1 cellular context compared by ENCODE assay signal in genomic region chr16:10942352-10943297, GRCh38.
TF ChIP-seq lines count a peak whose summit lies in the region.

Gene DEXI (minus strand): TSS chr16:10942468. CDS start chr16:10942005, 463 bp downstream.

TF ChIP-seq in HepG2, 621 proteins besides CTCF, POLR2A, EP300 and RAD21 (continued from another document and continues in another):
- TF ChIP-seq, protein P1, sequence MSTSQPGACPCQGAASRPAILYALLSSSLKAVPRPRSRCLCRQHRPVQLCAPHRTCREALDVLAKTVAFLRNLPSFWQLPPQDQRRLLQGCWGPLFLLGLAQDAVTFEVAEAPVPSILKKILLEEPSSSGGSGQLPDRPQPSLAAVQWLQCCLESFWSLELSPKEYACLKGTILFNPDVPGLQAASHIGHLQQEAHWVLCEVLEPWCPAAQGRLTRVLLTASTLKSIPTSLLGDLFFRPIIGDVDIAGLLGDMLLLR (CRISPR knock-in tag; IDR thresholded peaks at IDR 0.05), result no peak; the same call in 1 of the 2 replicates
- TF ChIP-seq U2AF2 (IDR thresholded peaks at IDR 0.05; ENCODE audit: low read depth, low read length) (no peak), ZNF510 (CRISPR knock-in tag; IDR thresholded peaks at IDR 0.05; ENCODE audit: low read depth) (0 out of 2 replicates have a peak, but pooled peaks have one; percentile 65), MYNN (CRISPR knock-in tag; IDR thresholded peaks at IDR 0.05; ENCODE audit: low read depth) (no peak; the same call in 1 of the 2 replicates), HDAC1 (CRISPR knock-in tag; IDR thresholded peaks at IDR 0.05) (peak; percentile 73; the same call in 1 of the 2 replicates), KDM1A (CRISPR knock-in tag; IDR thresholded peaks at IDR 0.05) (no peak), RBAK (CRISPR knock-in tag; IDR thresholded peaks at IDR 0.05) (no peak), ATF7-NPFF (CRISPR knock-in tag; IDR thresholded peaks at IDR 0.05; ENCODE audit: low read depth) (0 out of 2 replicates have a peak, but pooled peaks have one; percentile 52), MTA3 (CRISPR knock-in tag; IDR thresholded peaks at IDR 0.05) (no peak), SMAD9 (CRISPR knock-in tag; IDR thresholded peaks at IDR 0.05) (no peak), TMF1 (CRISPR knock-in tag; IDR thresholded peaks at IDR 0.05; ENCODE audit: low read depth) (no peak), ZSCAN12 (CRISPR knock-in tag; IDR thresholded peaks at IDR 0.05) (no peak), RARG (CRISPR knock-in tag; IDR thresholded peaks at IDR 0.05; ENCODE audit: low read depth) (peak; percentile 36; the same call in 1 of the 2 replicates), ISX (CRISPR knock-in tag; conservative IDR thresholded peaks at IDR 0.05) (no peak), MTA1 (CRISPR knock-in tag; IDR thresholded peaks at IDR 0.05; ENCODE audit: borderline replicate concordance) (no peak), ATF6 (CRISPR knock-in tag; conservative IDR thresholded peaks at IDR 0.05) (no peak; the same call in 1 of the 2 replicates), ZFP82 (CRISPR knock-in tag; IDR thresholded peaks at IDR 0.05; ENCODE audit: borderline replicate concordance) (no peak), ZBTB43 (CRISPR knock-in tag; conservative IDR thresholded peaks at IDR 0.05) (no peak), ZNF264 (CRISPR knock-in tag; IDR thresholded peaks at IDR 0.05) (no peak), ZGPAT (CRISPR knock-in tag; IDR thresholded peaks at IDR 0.05) (peak; percentile 81; the same call in 1 of the 2 replicates), ZFP90 (CRISPR knock-in tag; IDR thresholded peaks at IDR 0.05; ENCODE audit: borderline replicate concordance) (no peak), HHEX (CRISPR knock-in tag; IDR thresholded peaks at IDR 0.05) (no peak), ZNF576 (CRISPR knock-in tag; IDR thresholded peaks at IDR 0.05) (no peak), POLR2AphosphoS5 (IDR thresholded peaks at IDR 0.05; ENCODE audit: low read depth, low read length) (peak; percentile 90), JUNB (CRISPR knock-in tag; IDR thresholded peaks at IDR 0.05; ENCODE audit: borderline replicate concordance) (no peak), ZNF782 (CRISPR knock-in tag; IDR thresholded peaks at IDR 0.05; ENCODE audit: borderline replicate concordance) (no peak), TAF1 (CRISPR knock-in tag; IDR thresholded peaks at IDR 0.05) (peak; percentile 75; the same call in 1 of the 2 replicates), ZFYVE20 (CRISPR knock-in tag; IDR thresholded peaks at IDR 0.05; ENCODE audit: borderline replicate concordance, low read depth) (no peak), SALL2 (CRISPR knock-in tag; IDR thresholded peaks at IDR 0.05) (0 out of 2 replicates have a peak, but pooled peaks have one; percentile 34), TBP (CRISPR knock-in tag; IDR thresholded peaks at IDR 0.05) (no peak), ZNF224 (CRISPR knock-in tag; IDR thresholded peaks at IDR 0.05) (no peak), MEIS1 (CRISPR knock-in tag; IDR thresholded peaks at IDR 0.05; ENCODE audit: borderline replicate concordance) (no peak; the same call in 1 of the 2 replicates), ARID2 (CRISPR knock-in tag; IDR thresholded peaks at IDR 0.05; ENCODE audit: borderline replicate concordance) (no peak), ZNF292 (CRISPR knock-in tag; IDR thresholded peaks at IDR 0.05; ENCODE audit: borderline replicate concordance, low read depth) (no peak), ZNF605 (CRISPR knock-in tag; IDR thresholded peaks at IDR 0.05) (no peak), REL (CRISPR knock-in tag; conservative IDR thresholded peaks at IDR 0.05) (no peak), THAP7 (CRISPR knock-in tag; IDR thresholded peaks at IDR 0.05) (peak; percentile 24; the same call in 1 of the 2 replicates), ZNF713 (CRISPR knock-in tag; IDR thresholded peaks at IDR 0.05) (no peak)
- TF ChIP-seq, protein P2, sequence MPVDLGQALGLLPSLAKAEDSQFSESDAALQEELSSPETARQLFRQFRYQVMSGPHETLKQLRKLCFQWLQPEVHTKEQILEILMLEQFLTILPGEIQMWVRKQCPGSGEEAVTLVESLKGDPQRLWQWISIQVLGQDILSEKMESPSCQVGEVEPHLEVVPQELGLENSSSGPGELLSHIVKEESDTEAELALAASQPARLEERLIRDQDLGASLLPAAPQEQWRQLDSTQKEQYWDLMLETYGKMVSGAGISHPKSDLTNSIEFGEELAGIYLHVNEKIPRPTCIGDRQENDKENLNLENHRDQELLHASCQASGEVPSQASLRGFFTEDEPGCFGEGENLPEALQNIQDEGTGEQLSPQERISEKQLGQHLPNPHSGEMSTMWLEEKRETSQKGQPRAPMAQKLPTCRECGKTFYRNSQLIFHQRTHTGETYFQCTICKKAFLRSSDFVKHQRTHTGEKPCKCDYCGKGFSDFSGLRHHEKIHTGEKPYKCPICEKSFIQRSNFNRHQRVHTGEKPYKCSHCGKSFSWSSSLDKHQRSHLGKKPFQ (CRISPR knock-in tag; IDR thresholded peaks at IDR 0.05; ENCODE audit: insufficient replicate concordance), result no peak
- TF ChIP-seq, protein P3, sequence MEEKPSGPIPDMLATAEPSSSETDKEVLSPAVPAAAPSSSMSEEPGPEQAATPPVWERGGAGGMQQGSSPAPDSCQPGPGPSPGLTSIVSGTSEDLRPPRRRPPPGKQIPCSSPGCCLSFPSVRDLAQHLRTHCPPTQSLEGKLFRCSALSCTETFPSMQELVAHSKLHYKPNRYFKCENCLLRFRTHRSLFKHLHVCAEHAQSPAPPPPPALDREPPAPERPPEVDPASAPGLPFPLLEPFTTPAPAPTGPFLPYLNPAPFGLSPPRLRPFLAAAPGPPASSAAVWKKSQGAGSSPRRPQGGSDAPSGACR (CRISPR knock-in tag; IDR thresholded peaks at IDR 0.05), result no peak; the same call in 1 of the 2 replicates
- TF ChIP-seq, protein P4, sequence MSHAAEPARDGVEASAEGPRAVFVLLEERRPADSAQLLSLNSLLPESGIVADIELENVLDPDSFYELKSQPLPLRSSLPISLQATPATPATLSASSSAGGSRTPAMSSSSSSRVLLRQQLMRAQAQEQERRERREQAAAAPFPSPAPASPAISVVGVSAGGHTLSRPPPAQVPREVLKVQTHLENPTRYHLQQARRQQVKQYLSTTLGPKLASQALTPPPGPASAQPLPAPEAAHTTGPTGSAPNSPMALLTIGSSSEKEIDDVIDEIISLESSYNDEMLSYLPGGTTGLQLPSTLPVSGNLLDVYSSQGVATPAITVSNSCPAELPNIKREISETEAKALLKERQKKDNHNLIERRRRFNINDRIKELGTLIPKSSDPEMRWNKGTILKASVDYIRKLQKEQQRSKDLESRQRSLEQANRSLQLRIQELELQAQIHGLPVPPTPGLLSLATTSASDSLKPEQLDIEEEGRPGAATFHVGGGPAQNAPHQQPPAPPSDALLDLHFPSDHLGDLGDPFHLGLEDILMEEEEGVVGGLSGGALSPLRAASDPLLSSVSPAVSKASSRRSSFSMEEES (CRISPR knock-in tag; IDR thresholded peaks at IDR 0.05), result no peak; the same call in 1 of the 2 replicates
- TF ChIP-seq, protein P5, sequence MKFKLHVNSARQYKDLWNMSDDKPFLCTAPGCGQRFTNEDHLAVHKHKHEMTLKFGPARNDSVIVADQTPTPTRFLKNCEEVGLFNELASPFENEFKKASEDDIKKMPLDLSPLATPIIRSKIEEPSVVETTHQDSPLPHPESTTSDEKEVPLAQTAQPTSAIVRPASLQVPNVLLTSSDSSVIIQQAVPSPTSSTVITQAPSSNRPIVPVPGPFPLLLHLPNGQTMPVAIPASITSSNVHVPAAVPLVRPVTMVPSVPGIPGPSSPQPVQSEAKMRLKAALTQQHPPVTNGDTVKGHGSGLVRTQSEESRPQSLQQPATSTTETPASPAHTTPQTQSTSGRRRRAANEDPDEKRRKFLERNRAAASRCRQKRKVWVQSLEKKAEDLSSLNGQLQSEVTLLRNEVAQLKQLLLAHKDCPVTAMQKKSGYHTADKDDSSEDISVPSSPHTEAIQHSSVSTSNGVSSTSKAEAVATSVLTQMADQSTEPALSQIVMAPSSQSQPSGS (CRISPR knock-in tag; IDR thresholded peaks at IDR 0.05), result peak; percentile 64; the same call in 1 of the 2 replicates
- TF ChIP-seq, protein P6, sequence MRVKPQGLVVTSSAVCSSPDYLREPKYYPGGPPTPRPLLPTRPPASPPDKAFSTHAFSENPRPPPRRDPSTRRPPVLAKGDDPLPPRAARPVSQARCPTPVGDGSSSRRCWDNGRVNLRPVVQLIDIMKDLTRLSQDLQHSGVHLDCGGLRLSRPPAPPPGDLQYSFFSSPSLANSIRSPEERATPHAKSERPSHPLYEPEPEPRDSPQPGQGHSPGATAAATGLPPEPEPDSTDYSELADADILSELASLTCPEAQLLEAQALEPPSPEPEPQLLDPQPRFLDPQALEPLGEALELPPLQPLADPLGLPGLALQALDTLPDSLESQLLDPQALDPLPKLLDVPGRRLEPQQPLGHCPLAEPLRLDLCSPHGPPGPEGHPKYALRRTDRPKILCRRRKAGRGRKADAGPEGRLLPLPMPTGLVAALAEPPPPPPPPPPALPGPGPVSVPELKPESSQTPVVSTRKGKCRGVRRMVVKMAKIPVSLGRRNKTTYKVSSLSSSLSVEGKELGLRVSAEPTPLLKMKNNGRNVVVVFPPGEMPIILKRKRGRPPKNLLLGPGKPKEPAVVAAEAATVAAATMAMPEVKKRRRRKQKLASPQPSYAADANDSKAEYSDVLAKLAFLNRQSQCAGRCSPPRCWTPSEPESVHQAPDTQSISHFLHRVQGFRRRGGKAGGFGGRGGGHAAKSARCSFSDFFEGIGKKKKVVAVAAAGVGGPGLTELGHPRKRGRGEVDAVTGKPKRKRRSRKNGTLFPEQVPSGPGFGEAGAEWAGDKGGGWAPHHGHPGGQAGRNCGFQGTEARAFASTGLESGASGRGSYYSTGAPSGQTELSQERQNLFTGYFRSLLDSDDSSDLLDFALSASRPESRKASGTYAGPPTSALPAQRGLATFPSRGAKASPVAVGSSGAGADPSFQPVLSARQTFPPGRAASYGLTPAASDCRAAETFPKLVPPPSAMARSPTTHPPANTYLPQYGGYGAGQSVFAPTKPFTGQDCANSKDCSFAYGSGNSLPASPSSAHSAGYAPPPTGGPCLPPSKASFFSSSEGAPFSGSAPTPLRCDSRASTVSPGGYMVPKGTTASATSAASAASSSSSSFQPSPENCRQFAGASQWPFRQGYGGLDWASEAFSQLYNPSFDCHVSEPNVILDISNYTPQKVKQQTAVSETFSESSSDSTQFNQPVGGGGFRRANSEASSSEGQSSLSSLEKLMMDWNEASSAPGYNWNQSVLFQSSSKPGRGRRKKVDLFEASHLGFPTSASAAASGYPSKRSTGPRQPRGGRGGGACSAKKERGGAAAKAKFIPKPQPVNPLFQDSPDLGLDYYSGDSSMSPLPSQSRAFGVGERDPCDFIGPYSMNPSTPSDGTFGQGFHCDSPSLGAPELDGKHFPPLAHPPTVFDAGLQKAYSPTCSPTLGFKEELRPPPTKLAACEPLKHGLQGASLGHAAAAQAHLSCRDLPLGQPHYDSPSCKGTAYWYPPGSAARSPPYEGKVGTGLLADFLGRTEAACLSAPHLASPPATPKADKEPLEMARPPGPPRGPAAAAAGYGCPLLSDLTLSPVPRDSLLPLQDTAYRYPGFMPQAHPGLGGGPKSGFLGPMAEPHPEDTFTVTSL (CRISPR knock-in tag; IDR thresholded peaks at IDR 0.05; ENCODE audit: borderline replicate concordance), result no peak; the same call in 1 of the 2 replicates
- TF ChIP-seq, protein P7, sequence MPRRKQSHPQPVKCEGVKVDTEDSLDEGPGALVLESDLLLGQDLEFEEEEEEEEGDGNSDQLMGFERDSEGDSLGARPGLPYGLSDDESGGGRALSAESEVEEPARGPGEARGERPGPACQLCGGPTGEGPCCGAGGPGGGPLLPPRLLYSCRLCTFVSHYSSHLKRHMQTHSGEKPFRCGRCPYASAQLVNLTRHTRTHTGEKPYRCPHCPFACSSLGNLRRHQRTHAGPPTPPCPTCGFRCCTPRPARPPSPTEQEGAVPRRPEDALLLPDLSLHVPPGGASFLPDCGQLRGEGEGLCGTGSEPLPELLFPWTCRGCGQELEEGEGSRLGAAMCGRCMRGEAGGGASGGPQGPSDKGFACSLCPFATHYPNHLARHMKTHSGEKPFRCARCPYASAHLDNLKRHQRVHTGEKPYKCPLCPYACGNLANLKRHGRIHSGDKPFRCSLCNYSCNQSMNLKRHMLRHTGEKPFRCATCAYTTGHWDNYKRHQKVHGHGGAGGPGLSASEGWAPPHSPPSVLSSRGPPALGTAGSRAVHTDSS (CRISPR knock-in tag; conservative IDR thresholded peaks at IDR 0.05), result no peak
